In the genomic region with DNA sequence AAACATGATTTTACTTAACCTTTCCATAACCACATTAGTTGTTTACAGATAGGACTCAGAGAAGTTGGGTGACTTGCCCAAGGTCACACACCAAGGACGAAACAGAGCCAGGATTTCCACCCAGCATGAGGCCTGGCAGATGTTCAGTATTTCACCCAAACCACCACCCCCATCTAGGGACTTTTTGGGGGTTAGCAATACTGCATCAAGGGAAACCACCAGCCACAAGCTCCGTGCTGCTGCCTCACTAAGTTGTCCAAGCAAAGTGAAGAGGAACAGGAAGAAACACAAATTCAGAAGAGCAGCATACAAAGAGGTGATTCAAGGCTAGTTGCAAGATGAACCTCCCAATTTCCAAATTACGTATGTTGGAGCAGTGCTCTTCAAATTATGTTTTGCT, we compare ENCODE assay signal across 12 cellular contexts.
DNase-seq lines count a peak whose midpoint lies in the region; ATAC-seq and TF ChIP-seq lines count a peak whose summit lies in the region.
"Had no signal": no experiment of that assay in that cellular context is flagged by ENCODE, and none has a peak within 500 bp of the region (broad histone marks: within the 10 kb centered on the region; RNA-seq: fewer than 3 reads in every experiment).

No MANE protein-coding gene starts in this region.

- no peak for ATAC-seq in activated naive CD4-positive, alpha-beta T cell treated with anti-CD3 and anti-CD28 coated beads, Interleukin-2, amount 50 U/mL, for 72 hours
- ATAC-seq in GM21786 (IDR thresholded peaks at IDR 0.05; ENCODE audit: unreplicated experiment) (peak; percentile 96), HG03558 (IDR thresholded peaks at IDR 0.05; ENCODE audit: extremely low read depth, unreplicated experiment) (peak; percentile 94)
- ATAC-seq: HCT116 had no signal

- peak; percentile 26 for DNase-seq in activated naive CD4-positive, alpha-beta T cell treated with anti-CD3 and anti-CD28 coated beads for 36 hours
- DNase-seq in activated naive CD4-positive, alpha-beta T cell treated with anti-CD3 and anti-CD28 coated beads, Interleukin-2, amount 50 U/mL, for 72 hours (ENCODE audit: low spot score in 2 of 2), result no peak
- DNase-seq in stimulated activated CD8-positive, alpha-beta memory T cell treated with anti-CD3 and anti-CD28 coated beads, Interleukin-4, amount 100 ng/mL, for 48 hours, result peak; percentile 37
- no peak for DNase-seq in COLO829 (ENCODE audit: low spot score)
- no peak for DNase-seq in esophagus muscularis mucosa (ENCODE audit: extremely low spot score)
- DNase-seq in occipital lobe (lab: John Stamatoyannopoulos, UW), result no peak
- DNase-seq: caudate nucleus had no signal

- H3K36me3 Mint-ChIP-seq in activated naive CD4-positive, alpha-beta T cell treated with anti-CD3 and anti-CD28 coated beads for 36 hours (ENCODE audit: low read depth), result no peaks in the 10 kb centered on the region
- H3K36me3 Mint-ChIP-seq in activated naive CD4-positive, alpha-beta T cell treated with anti-CD3 and anti-CD28 coated beads, Interleukin-2, amount 50 U/mL, for 72 hours, result no peaks in the 10 kb centered on the region

- no peaks in the 10 kb centered on the region for H3K4me1 ChIP-seq in esophagus muscularis mucosa
- H3K4me1 ChIP-seq: parathyroid adenoma had no signal

- H3K27me3 ChIP-seq in esophagus muscularis mucosa, result no peaks in the 10 kb centered on the region
- H3K27me3 ChIP-seq: BLaER1 treated with 17β-estradiol and CSF1 and Interleukin-3, amounts not matched to agents 10 nM and 100 nM had no signal

- WGBS in esophagus muscularis mucosa, result 65% methylated on average over 3 of the region's 3 CpGs

- intact Hi-C loops in activated naive CD4-positive, alpha-beta T cell treated with anti-CD3 and anti-CD28 coated beads for 36 hours (cut with micrococcal nuclease), result no loop called here
- intact Hi-C loops in esophagus muscularis mucosa (cut with DNase I), result no loop called here

- H3K36me3 ChIP-seq in esophagus muscularis mucosa, result no peaks in the 10 kb centered on the region

- CTCF ChIA-PET in activated naive CD4-positive, alpha-beta T cell treated with anti-CD3 and anti-CD28 coated beads for 36 hours (lab: Charles Lee), result no interaction called here

- no peaks in the 10 kb centered on the region for H3K9me3 ChIP-seq in esophagus muscularis mucosa

- no peaks in the 10 kb centered on the region for H3K27me3 Mint-ChIP-seq in activated naive CD4-positive, alpha-beta T cell treated with anti-CD3 and anti-CD28 coated beads for 36 hours (ENCODE audit: low read depth)

- H3K4me3 Mint-ChIP-seq in activated naive CD4-positive, alpha-beta T cell treated with anti-CD3 and anti-CD28 coated beads for 36 hours, result no peak overlapping the region

- no peak for TF ChIP-seq EP300 in esophagus muscularis mucosa (IDR thresholded peaks at IDR 0.05)

- TF ChIP-seq CTCF in esophagus muscularis mucosa (IDR thresholded peaks at IDR 0.05), result no peak

- H3K27ac Mint-ChIP-seq in activated naive CD4-positive, alpha-beta T cell treated with anti-CD3 and anti-CD28 coated beads for 36 hours, result no peak overlapping the region
- H3K27ac Mint-ChIP-seq in activated naive CD4-positive, alpha-beta T cell treated with anti-CD3 and anti-CD28 coated beads, Interleukin-2, amount 50 U/mL, for 72 hours, result no peak overlapping the region

- H3K4me1 Mint-ChIP-seq in activated naive CD4-positive, alpha-beta T cell treated with anti-CD3 and anti-CD28 coated beads for 36 hours (ENCODE audit: low read depth), result no peaks in the 10 kb centered on the region

- H3K27ac ChIP-seq in esophagus muscularis mucosa (replicated peaks in 1 of 4), result no peak overlapping the region
- H3K27ac ChIP-seq: parathyroid adenoma had no signal

- no peaks in the 10 kb centered on the region for H3K9me3 Mint-ChIP-seq in activated naive CD4-positive, alpha-beta T cell treated with anti-CD3 and anti-CD28 coated beads for 36 hours
- peaks cover 3 to 13% of the 10 kb centered on the region in 2 donors for H3K9me3 Mint-ChIP-seq in activated naive CD4-positive, alpha-beta T cell treated with anti-CD3 and anti-CD28 coated beads, Interleukin-2, amount 50 U/mL, for 72 hours

- TF ChIP-seq POLR2A in esophagus muscularis mucosa (IDR thresholded peaks at IDR 0.05; ENCODE audit: low read depth), result no peak

- H3K4me3 ChIP-seq in esophagus muscularis mucosa, result no peak overlapping the region
- H3K4me3 ChIP-seq: BLaER1 treated with 17β-estradiol and CSF1 and Interleukin-3, amounts not matched to agents 10 nM and 100 nM had no signal

Comparison
In these comparisons a context has a peak if more than half of its experiments do, and no peak if none do; other contexts are left out.
1. DNase-seq: peak in activated naive CD4-positive, alpha-beta T cell treated with anti-CD3 and anti-CD28 coated beads for 36 hours (single experiment) and stimulated activated CD8-positive, alpha-beta memory T cell treated with anti-CD3 and anti-CD28 coated beads, Interleukin-4, amount 100 ng/mL, for 48 hours (single experiment); none in activated naive CD4-positive, alpha-beta T cell treated with anti-CD3 and anti-CD28 coated beads, Interleukin-2, amount 50 U/mL, for 72 hours (0 of 2), COLO829 (single experiment), esophagus muscularis mucosa (single experiment) and occipital lobe (single experiment).
2. ATAC-seq: peak in GM21786 (single experiment) and HG03558 (single experiment); none in activated naive CD4-positive, alpha-beta T cell treated with anti-CD3 and anti-CD28 coated beads, Interleukin-2, amount 50 U/mL, for 72 hours (0 of 2).